18 cellular contexts compared by ENCODE assay signal in genomic region chr7:83105948-83106347, GRCh38. TPM values are rescaled to one million over a fixed set of nuclear protein-coding genes. Genes with fewer than 3 reads are reported as not detected.
DNase-seq lines count a peak whose midpoint lies in the region; ATAC-seq and TF ChIP-seq lines count a peak whose summit lies in the region.
"Had no signal": no experiment of that assay in that cellular context is flagged by ENCODE, and none has a peak within 500 bp of the region (broad histone marks: within the 10 kb centered on the region; RNA-seq: fewer than 3 reads in every experiment).

No MANE protein-coding gene starts in this region.

- no CpG with 5 or more reads among the region's 2 CpGs for WGBS in IMR-90 (ENCODE audit: extremely low coverage in 2 of 2, insufficient read length in 1 of 2), 2 experiments

- H4K5ac ChIP-seq in IMR-90 (ENCODE audit: low read depth, low read length), result no peak overlapping the region

- no peak overlapping the region for H3K14ac ChIP-seq in IMR-90 (replicated peaks; ENCODE audit: low read depth, low read length)

- no peaks in the 10 kb centered on the region for H4K20me1 ChIP-seq in IMR-90 (ENCODE audit: insufficient read depth, low read length)

- no peak for TF ChIP-seq RAD21 in IMR-90 (IDR thresholded peaks at IDR 0.05; ENCODE audit: low read length)

- no peak for TF ChIP-seq POLR2A in IMR-90 (IDR thresholded peaks at IDR 0.05; ENCODE audit: low read depth, low read length)

- in situ Hi-C loops in IMR-90 (cut with MboI; ENCODE audit: low sequenced_read_pairs), result no loop called here

- H4K8ac ChIP-seq in IMR-90 (ENCODE audit: low read depth in 2 of 2, low read length in 2 of 2), result no peak overlapping the region

- peak overlapping the region; percentile 33 for H2AFZ ChIP-seq in IMR-90 (replicated peaks; ENCODE audit: low read length, poor library complexity)

- no TSS peak for BruUV-seq in IMR-90 (replicated peaks; lab: Mats Ljungman, UMichigan)

- ATAC-seq in IMR-90 (ENCODE audit: low read depth) (no peak), HG02678 (IDR thresholded peaks at IDR 0.05; ENCODE audit: unreplicated experiment) (no peak), GM21723 (IDR thresholded peaks at IDR 0.05; ENCODE audit: unreplicated experiment) (no peak)
- ATAC-seq: A549 had no signal

- H2BK5ac ChIP-seq in IMR-90 (ENCODE audit: low read depth, low read length, poor library complexity, severe bottlenecking), result no peak overlapping the region

- H3K9me1 ChIP-seq in IMR-90 (ENCODE audit: insufficient read depth, low read length), result no peaks in the 10 kb centered on the region

- CTCF ChIA-PET in IMR-90 (lab: Yijun Ruan, JAX), result no interaction called here

- POLR2A ChIA-PET in IMR-90 (lab: Charles Lee; ENCODE audit: unreplicated experiment), result no interaction called here

- no peak overlapping the region for H3K56ac ChIP-seq in IMR-90 (ENCODE audit: extremely low read depth, insufficient read depth, low read length)

- no peak overlapping the region for H3K4ac ChIP-seq in IMR-90 (ENCODE audit: low read depth, low read length)

- no peaks in the 10 kb centered on the region for H3K79me1 ChIP-seq in IMR-90 (ENCODE audit: low read depth in 1 of 2, low read length in 2 of 2)

- no peaks in the 10 kb centered on the region for H3K9me3 ChIP-seq in IMR-90 (ENCODE audit: control insufficient read depth, insufficient read depth, low read length)
- H3K9me3 ChIP-seq: A549 had no signal

- H3K23ac ChIP-seq in IMR-90 (ENCODE audit: low read depth, low read length), result no peak overlapping the region

- no peak overlapping the region for H2AK5ac ChIP-seq in IMR-90 (ENCODE audit: low read depth, low read length)

- H3K27ac ChIP-seq in IMR-90 (ENCODE audit: insufficient read depth, low read length), result no peak overlapping the region
- H3K27ac ChIP-seq: A549, C4-2B had no signal

- H2BK15ac ChIP-seq in IMR-90 (ENCODE audit: low read depth, low read length), result no peak overlapping the region

- H2BK120ac ChIP-seq in IMR-90 (ENCODE audit: low read depth, low read length), result no peak overlapping the region

- H3K9ac ChIP-seq in IMR-90 (ENCODE audit: low read depth, low read length), result no peak overlapping the region

- DNase-seq in D341Med (ENCODE audit: low spot score) (peak; percentile 14), IMR-90 (no peak), NCI-H69 (lab: John Stamatoyannopoulos, UW) (peak; percentile 63), left kidney (ENCODE audit: low read depth, low spot score) (peak; percentile 19), DMS153 (lab: John Stamatoyannopoulos, UW) (no peak), foreskin fibroblast (no peak)
- DNase-seq: DMS79, HFFc6, Karpas-422, MM.1S, NCI-H1105 treated with DMSO at 0.1 percent for 48 hours, NCI-H1930, NCI-H345, NCI-H748 treated with DMSO at 0.1 percent for 48 hours had no signal

- H3K4me3 ChIP-seq in IMR-90 (ENCODE audit: insufficient read depth, low read depth, low read length), result no peak overlapping the region
- H3K4me3 ChIP-seq in foreskin fibroblast (ENCODE audit: low read depth in 1 of 2, low read length in 2 of 2), result no peak overlapping the region
- H3K4me3 ChIP-seq: A549 had no signal

- dilution Hi-C loops in IMR-90 (cut with HindIII; ENCODE audit: low sequenced_read_pairs, unreplicated experiment), result no loop called here

- no peaks in the 10 kb centered on the region for H3K27me3 ChIP-seq in IMR-90 (ENCODE audit: control insufficient read depth, insufficient read depth, low read length)

- no peak overlapping the region for H4K91ac ChIP-seq in IMR-90 (ENCODE audit: insufficient read depth, low read depth, low read length)

- no peak for TF ChIP-seq CTCF in IMR-90 (conservative IDR thresholded peaks at IDR 0.05; ENCODE audit: low read depth, low read length)
- no peak for TF ChIP-seq CTCF in foreskin fibroblast (IDR thresholded peaks at IDR 0.05; ENCODE audit: low read depth, low read length)

- H3K4me1 ChIP-seq in IMR-90 (ENCODE audit: control insufficient read depth, insufficient read depth, low read length), result no peaks in the 10 kb centered on the region
- H3K4me1 ChIP-seq: A549 had no signal

- no peak overlapping the region for H2AK9ac ChIP-seq in IMR-90 (replicated peaks; ENCODE audit: low read depth, low read length, poor library complexity)

- intact Hi-C loops in IMR-90 (cut with micrococcal nuclease), result no loop called here

- no peaks in the 10 kb centered on the region for H3K36me3 ChIP-seq in IMR-90 (ENCODE audit: control insufficient read depth, insufficient read depth, low read length)

- no peak overlapping the region for H3K18ac ChIP-seq in IMR-90 (ENCODE audit: low read depth, low read length)

- H3K4me2 ChIP-seq in IMR-90 (ENCODE audit: low read depth, low read length), result no peak overlapping the region
- H3K4me2 ChIP-seq: A549 had no signal

- H2BK20ac ChIP-seq in IMR-90 (ENCODE audit: low read depth, low read length), result no peak overlapping the region

TF ChIP-seq in IMR-90, 13 proteins besides CTCF, POLR2A, EP300 and RAD21:
- no peak for TF ChIP-seq RCOR1 (IDR thresholded peaks at IDR 0.05; ENCODE audit: insufficient replicate concordance, low read length)
- TF ChIP-seq BHLHE40 (IDR thresholded peaks at IDR 0.05; ENCODE audit: low read depth, low read length), result no peak
- no peak for TF ChIP-seq FOS (IDR thresholded peaks at IDR 0.05; ENCODE audit: low read depth, low read length)
- TF ChIP-seq MAZ (IDR thresholded peaks at IDR 0.05; ENCODE audit: borderline replicate concordance, low read depth, low read length), result no peak
- no peak for TF ChIP-seq SMC3 (IDR thresholded peaks at IDR 0.05; ENCODE audit: low read depth, low read length)
- TF ChIP-seq MAFK (IDR thresholded peaks at IDR 0.05; ENCODE audit: low read depth, low read length), result no peak
- TF ChIP-seq CEBPB (IDR thresholded peaks at IDR 0.05; ENCODE audit: low read depth, low read length), result no peak
- no peak for TF ChIP-seq RFX5 (IDR thresholded peaks at IDR 0.05; ENCODE audit: low read depth, low read length)
- TF ChIP-seq MXI1 (IDR thresholded peaks at IDR 0.05; ENCODE audit: borderline replicate concordance, low read depth, low read length), result no peak
- no peak for TF ChIP-seq NFE2L2 (IDR thresholded peaks at IDR 0.05; ENCODE audit: low read depth, low read length)
TF ChIP-seq in IMR-90: peak in this region for 0.

RNA-seq across cellular contexts. Expression of gene PCLO, which starts 56.7 kb away (rescaled TPM):
- under 0.01 TPM in 2 replicates for total RNA-seq in IMR-90 (2012; rRNA removed)
- polyA plus RNA-seq in IMR-90 (2012; rRNA removed), result under 0.01 and 0.05 TPM in 2 replicates
- polyA plus RNA-seq in IMR-90 (2012; cell fraction: cytosol; rRNA removed), result not detected in 2 replicates
- 0.01 TPM in 2 replicates for polyA plus RNA-seq in IMR-90 (2012; cell fraction: nucleus; rRNA removed; ENCODE audit: low replicate concordance)

Comparison
In these comparisons a context has a peak if more than half of its experiments do, and no peak if none do; other contexts are left out.
1. DNase-seq: peak in D341Med (single experiment), NCI-H69 (single experiment) and left kidney (single experiment); none in IMR-90 (single experiment), DMS153 (single experiment) and foreskin fibroblast (0 of 2).